Comparison of ENCODE assay signal across 23 cellular contexts in genomic region chr5:139854953-139855352, GRCh38. TPM values are rescaled to one million over a fixed set of nuclear protein-coding genes. Genes with fewer than 3 reads are reported as not detected.
"Had no signal": no experiment of that assay in that cellular context is flagged by ENCODE, and none has a peak within 500 bp of the region (broad histone marks: within the 10 kb centered on the region; RNA-seq: fewer than 3 reads in every experiment).

No MANE protein-coding gene starts in this region.

- DNase-seq: IMR-90, Karpas-422, KG1, MG63, NCI-H1092, NCI-H1436, NCI-H187, NCI-H2029, NCI-H2081 treated with DMSO at 0.1 percent for 48 hours, NCI-H2171, NCI-H226, NCI-H446, NCI-H510A, NCI-H524 treated with DMSO at 0.1 percent for 48 hours, NCI-H69, NCI-H774, Right ventricle myocardium superior, RPMI8226, SIG-M5 had no signal

- ATAC-seq: HepG2 had no signal

- H3K9me3 ChIP-seq: MG63, SJSA1 had no signal

- H3K27me3 ChIP-seq: MG63 had no signal

- H3K4me3 ChIP-seq: MG63, SJSA1, SK-N-MC had no signal

- H3K36me3 ChIP-seq: MG63, SJSA1 had no signal

- H3K27ac ChIP-seq: SJSA1, SK-N-MC had no signal

- FAIRE-seq: HepG2, RCC 7860 had no signal

- H3K4me1 ChIP-seq: SJSA1 had no signal

RNA-seq across cellular contexts. Expression of gene PSD2, which starts 59.3 kb away (rescaled TPM):
- total RNA-seq: HepG2, IMR-90, Right ventricle myocardium superior had no signal
